Comparison of ENCODE assay signal across 14 cellular contexts in the genomic region with DNA sequence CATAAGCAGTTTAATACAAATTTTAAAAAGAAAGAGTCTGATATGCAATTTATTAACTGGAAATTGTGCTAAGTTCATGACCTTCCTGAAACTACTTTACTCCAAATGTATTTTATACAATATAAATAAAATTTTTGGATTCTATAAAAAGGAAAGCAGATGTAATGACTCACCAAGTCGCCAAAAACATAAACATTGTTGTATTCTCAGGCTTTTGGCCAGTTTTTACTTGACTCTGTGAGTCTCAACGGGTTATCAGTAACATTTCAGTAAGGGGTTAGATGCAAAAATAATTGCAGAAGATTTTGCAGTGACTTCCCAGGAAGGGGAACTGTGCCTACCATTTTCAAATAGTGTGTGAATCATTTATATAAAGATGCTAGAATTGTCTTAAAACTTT.
"Had no signal": no experiment of that assay in that cellular context is flagged by ENCODE, and none has a peak within 500 bp of the region (broad histone marks: within the 10 kb centered on the region; RNA-seq: fewer than 3 reads in every experiment).

No MANE protein-coding gene starts in this region.

- H3K4me3 ChIP-seq: coronary artery, esophagus muscularis mucosa, mucosa of descending colon, suprapubic skin had no signal

- H3K36me3 ChIP-seq: esophagus muscularis mucosa, suprapubic skin had no signal

- H3K4me1 ChIP-seq: parathyroid adenoma, suprapubic skin had no signal

- ATAC-seq: left lobe of liver; mucosa of descending colon; naive thymus-derived CD4-positive, alpha-beta T cell had no signal

- H3K27ac ChIP-seq: coronary artery, esophagus muscularis mucosa, parathyroid adenoma, suprapubic skin had no signal

- H3K27me3 ChIP-seq: esophagus muscularis mucosa, suprapubic skin had no signal

- DNase-seq: activated CD4-positive, alpha-beta T cell treated with anti-CD3 and anti-CD28 coated beads, Interleukin-2, amount 10 ng/mL, durations not matched to agents 7 days and 5 days; activated CD8-positive, alpha-beta memory T cell treated with anti-CD3 and anti-CD28 coated beads, Interleukin-2, amount 50 U/mL, for 48 hours; activated gamma-delta T cell treated with Interleukin-2 at 50 U/mL for 16 hours; activated naive CD8-positive, alpha-beta T cell treated with anti-CD3 and anti-CD28 coated beads, Interleukin-2, amount 10 ng/mL, durations not matched to agents 7 days and 5 days; aorta; effector CD4-positive, alpha-beta T cell; mucosa of descending colon; naive thymus-derived CD4-positive, alpha-beta T cell; small intestine had no signal

- H3K9ac ChIP-seq: parathyroid adenoma had no signal

- H3K9me3 ChIP-seq: esophagus muscularis mucosa, mucosa of descending colon, suprapubic skin had no signal
